28 cellular contexts compared by ENCODE assay signal in genomic region chr13:61162636-61163035, GRCh38.
A peak's percentile ranks its signal among the peaks of the same experiment; 100 is the strongest.
DNase-seq lines count a peak whose midpoint lies in the region; ATAC-seq, FAIRE-seq and TF ChIP-seq lines count a peak whose summit lies in the region.
"Had no signal": no experiment of that assay in that cellular context is flagged by ENCODE, and none has a peak within 500 bp of the region (broad histone marks: within the 10 kb centered on the region; RNA-seq: fewer than 3 reads in every experiment).

No MANE protein-coding gene starts in this region.

- 68 to 82% methylated on average over 1 of the region's 1 CpG for WGBS in sigmoid colon, 2 donors
- WGBS in pancreas, 2 donors = 49 to 53% methylated on average over 1 of the region's 1 CpG

- intact Hi-C loops in left ventricle myocardium superior (cut with micrococcal nuclease) (no loop called here), sigmoid colon (cut with DNase I) (no loop called here), pancreas (cut with DNase I) (no loop called here)

- H3K36me3 ChIP-seq in bronchial epithelial cell (ENCODE audit: control insufficient read depth, insufficient read depth, low read length) (no peaks in the 10 kb centered on the region), sigmoid colon (no peaks in the 10 kb centered on the region), pancreas (no peaks in the 10 kb centered on the region)
- H3K36me3 ChIP-seq: brain microvascular endothelial cell had no signal

- H3K9me3 ChIP-seq in sigmoid colon (no peaks in the 10 kb centered on the region), pancreas (no peaks in the 10 kb centered on the region)

- peaks cover 0 to 16% (median 9%) of the 10 kb centered on the region in 4 donors for H3K4me1 ChIP-seq in sigmoid colon
- no peaks in the 10 kb centered on the region for H3K4me1 ChIP-seq in pancreas

- no peak for FAIRE-seq in bronchial epithelial cell (lab: Jason Lieb, UNC)
- no peak for FAIRE-seq in pancreas (lab: Jason Lieb, UNC)
- FAIRE-seq: RCC 7860 had no signal

- TF ChIP-seq CTCF in bronchial epithelial cell (IDR thresholded peaks at IDR 0.05; ENCODE audit: insufficient read depth, low read length, severe bottlenecking) = no peak
- TF ChIP-seq CTCF in sigmoid colon (IDR thresholded peaks at IDR 0.05) = no peak
- no peak for TF ChIP-seq CTCF in pancreas (IDR thresholded peaks at IDR 0.05)
- TF ChIP-seq CTCF in RWPE1 (conservative IDR thresholded peaks at IDR 0.05; ENCODE audit: low read depth) = no peak

- no peak for TF ChIP-seq POLR2A in sigmoid colon (IDR thresholded peaks at IDR 0.05)

- DNase-seq in HT1080 (ENCODE audit: low read depth) (peak; percentile 63), bronchial epithelial cell (ENCODE audit: low read depth) (peak; percentile 39), left ventricle myocardium superior (no peak), sigmoid colon (no peak), pancreas (no peak), RWPE1 (ENCODE audit: low spot score) (no peak)
- DNase-seq in activated CD4-positive, CD25-positive, alpha-beta regulatory T cell (lab: John Stamatoyannopoulos, UW) = no peak
- DNase-seq: activated CD4-positive, alpha-beta T cell treated with anti-CD3 and anti-CD28 coated beads, Interleukin-2, amount 50 U/mL, for 4 hours; activated CD8-positive, alpha-beta memory T cell treated with anti-CD3 and anti-CD28 coated beads, Interleukin-2, amount 50 U/mL, for 4 hours; activated naive CD8-positive, alpha-beta T cell treated with anti-CD3 and anti-CD28 coated beads for 36 hours; brain microvascular endothelial cell; CD4-positive, alpha-beta memory T cell; DMS 273 treated with DMSO at 0.1 percent for 48 hours; effector memory CD4-positive, alpha-beta T cell; H9; KG1; naive B cell; NCI-H1694 treated with DMSO at 0.1 percent for 48 hours; NCI-H2171 treated with DMSO at 0.1 percent for 48 hours; NCI-H524 treated with DMSO at 0.1 percent for 48 hours; nucleus accumbens; SK-N-SH; stimulated activated CD4-positive, alpha-beta T cell treated with anti-CD3 and anti-CD28 coated beads, Interleukin-15, amount 100 ng/mL, for 24 hours; stimulated activated naive CD8-positive, alpha-beta T cell treated with anti-CD3 and anti-CD28 coated beads, Interleukin-15, amount 100 ng/mL, for 72 hours had no signal

- CTCF ChIA-PET in RWPE1 (lab: Yijun Ruan, JAX) = interaction anchor here (0.6 kb wide), 1 partner anchor 792 kb away, joined by 4 read pairs; no protein-coding TSS in a partner anchor

- peak; percentile 96 for ATAC-seq in left ventricle myocardium superior
- no peak for ATAC-seq in pancreas
- no peak for ATAC-seq in GM18861 (IDR thresholded peaks at IDR 0.05; ENCODE audit: unreplicated experiment)
- ATAC-seq: esophagus mucosa; stimulated activated naive CD8-positive, alpha-beta T cell treated with anti-CD3 and anti-CD28 coated beads, Interleukin-15, amount 100 ng/mL, for 72 hours; WTC11 had no signal

- TF ChIP-seq EP300 in sigmoid colon (IDR thresholded peaks at IDR 0.05) = no peak

- H3K4me3 ChIP-seq in bronchial epithelial cell (ENCODE audit: low read depth, low read length) = no peak overlapping the region
- no peak overlapping the region for H3K4me3 ChIP-seq in sigmoid colon
- H3K4me3 ChIP-seq in pancreas = no peak overlapping the region

- POLR2A ChIA-PET in RWPE1 (lab: Yijun Ruan, JAX; ENCODE audit: low non-redundant PET) = no interaction called here

- H3K27ac ChIP-seq in sigmoid colon = peak overlapping the region in 3 of 4 donors; percentile 49 to 68 (median 56)
- no peak overlapping the region for H3K27ac ChIP-seq in pancreas
- H3K27ac ChIP-seq in RWPE1 = no peak overlapping the region
- H3K27ac ChIP-seq: brain microvascular endothelial cell had no signal

- H3K27me3 ChIP-seq in bronchial epithelial cell (ENCODE audit: control insufficient read depth, insufficient read depth, low read length) (no peaks in the 10 kb centered on the region), sigmoid colon (no peaks in the 10 kb centered on the region), pancreas (no peaks in the 10 kb centered on the region)
- H3K27me3 ChIP-seq: brain microvascular endothelial cell had no signal

Comparison
In these comparisons a context has a peak if more than half of its experiments do, and no peak if none do; other contexts are left out.
1. DNase-seq: peak in HT1080 (single experiment) and bronchial epithelial cell (single experiment); none in left ventricle myocardium superior (single experiment), sigmoid colon (single experiment), pancreas (0 of 6), RWPE1 (single experiment) and activated CD4-positive, CD25-positive, alpha-beta regulatory T cell (0 of 4).
2. H3K27ac ChIP-seq: peak in sigmoid colon (3 of 4); none in pancreas (0 of 4) and RWPE1 (single experiment).